ENCODE assay signal across 31 cellular contexts in the genomic region with DNA sequence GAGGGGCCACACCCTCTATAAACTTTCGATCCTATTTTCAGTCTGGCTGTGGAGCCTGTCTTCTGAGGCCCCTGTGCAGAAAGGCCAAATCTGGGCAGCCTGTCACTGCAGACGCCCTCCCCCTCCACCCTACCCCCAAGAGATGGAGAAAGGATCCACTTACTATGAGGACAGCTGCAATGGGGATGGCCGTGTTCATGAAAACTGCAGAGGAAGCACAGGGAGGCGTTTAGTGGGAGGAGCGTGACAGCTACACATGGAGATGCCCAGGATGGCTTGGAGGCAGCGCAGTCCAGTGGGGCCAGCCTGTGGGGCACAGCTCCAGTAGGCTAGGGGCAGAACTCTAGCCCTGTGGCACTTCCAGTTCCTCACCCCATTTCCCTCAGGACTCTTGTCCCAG. TPM values are rescaled to one million over a fixed set of nuclear protein-coding genes. Genes with fewer than 3 reads are reported as not detected.
A peak's percentile ranks its signal among the peaks of the same experiment; 100 is the strongest.
DNase-seq lines count a peak whose midpoint lies in the region; ATAC-seq, FAIRE-seq and TF ChIP-seq lines count a peak whose summit lies in the region.
"Had no signal": no experiment of that assay in that cellular context is flagged by ENCODE, and none has a peak within 500 bp of the region (broad histone marks: within the 10 kb centered on the region; RNA-seq: fewer than 3 reads in every experiment).

No MANE protein-coding gene starts in this region.

- POLR2A ChIA-PET in HepG2 (lab: Yijun Ruan, JAX), result no interaction called here

- TF ChIP-seq POLR2A in spleen (IDR thresholded peaks at IDR 0.05), result no peak
- no peak for TF ChIP-seq POLR2A in HepG2 (IDR thresholded peaks at IDR 0.05; ENCODE audit: insufficient read depth in 1 of 2, low read depth in 2 of 2, low read length in 2 of 2)

- H3K9ac ChIP-seq in HepG2 (ENCODE audit: insufficient read depth, low read depth, low read length), result no peak overlapping the region

- WGBS in spleen, 5 donors, result 71 to 81% (median 74%) methylated on average over 6 of the region's 6 CpGs
- WGBS in HepG2 (ENCODE audit: low lambda C conversion rate), result 33% methylated on average over 2 of the region's 6 CpGs

- H3K4me2 ChIP-seq in HepG2 (ENCODE audit: low read depth, low read length), result no peak overlapping the region

- in situ Hi-C loops in HepG2 (cut with HindIII; ENCODE audit: extremely low pct_ligation_motif_present, low pct_unique_long_range_greater_than_20kb), result no loop called here

- no TSS peak for BruUV-seq in HepG2 (replicated peaks; lab: Mats Ljungman, UMichigan)

- TF ChIP-seq RAD21 in HepG2 (CRISPR knock-in tag; IDR thresholded peaks at IDR 0.05), result no peak

- CTCF ChIA-PET in HepG2 (lab: Yijun Ruan, JAX; ENCODE audit: low intra/inter-chr PET ratio, low total read pairs), result no interaction called here

- TF ChIP-seq EP300 in HepG2 (IDR thresholded peaks at IDR 0.05; ENCODE audit: low read depth in 2 of 2, low read length in 2 of 2), result no peak
- TF ChIP-seq EP300 in HepG2 (CRISPR knock-in tag; IDR thresholded peaks at IDR 0.05; ENCODE audit: borderline replicate concordance), result no peak

- H3K4me1 ChIP-seq in spleen, result no peaks in the 10 kb centered on the region
- no peaks in the 10 kb centered on the region for H3K4me1 ChIP-seq in HepG2 (ENCODE audit: insufficient read depth, low read length)
- H3K4me1 ChIP-seq: foreskin keratinocyte had no signal

- FAIRE-seq in HepG2 (lab: Jason Lieb, UNC), result no peak
- FAIRE-seq: astrocyte had no signal

- H3K79me2 ChIP-seq in HepG2 (ENCODE audit: insufficient read depth, low read length), result no peaks in the 10 kb centered on the region

- no peaks in the 10 kb centered on the region for H3K36me3 ChIP-seq in spleen
- no peaks in the 10 kb centered on the region for H3K36me3 ChIP-seq in HepG2 (replicated peaks in 1 of 2; ENCODE audit: control insufficient read depth in 1 of 2, insufficient read depth in 2 of 2, low read length in 2 of 2)
- H3K36me3 ChIP-seq: esophagus muscularis mucosa, MG63, neutrophil, right lobe of liver, upper lobe of left lung had no signal

- no peak overlapping the region for H2AFZ ChIP-seq in HepG2 (ENCODE audit: low read length)

- TF ChIP-seq CTCF in spleen (IDR thresholded peaks at IDR 0.05 in 8 of 11, conservative IDR thresholded peaks at IDR 0.05 in 3 of 11) (no peak), HepG2 (CRISPR knock-in tag; IDR thresholded peaks at IDR 0.05) (no peak)

- H3K4me3 ChIP-seq in spleen (no peak overlapping the region), HepG2 (replicated peaks in 1 of 3; ENCODE audit: insufficient read depth in 1 of 3, low read depth in 2 of 3, low read length in 3 of 3) (no peak overlapping the region)
- H3K4me3 ChIP-seq: esophagus muscularis mucosa, MG63, right lobe of liver, upper lobe of left lung had no signal

- DNase-seq in NCI-H1092 treated with DMSO at 0.1 percent for 48 hours (lab: John Stamatoyannopoulos, UW) (peak; percentile 19), NCI-H1092 (lab: John Stamatoyannopoulos, UW) (no peak), NCI-H2171 (lab: John Stamatoyannopoulos, UW) (peak; percentile 9), caudate nucleus (lab: John Stamatoyannopoulos, UW) (no peak), spleen (peak; percentile 44), HepG2 (ENCODE audit: low spot score) (no peak), left ventricle myocardium superior (no peak)
- no peak for DNase-seq in stimulated activated CD4-positive, alpha-beta T cell treated with anti-CD3 and anti-CD28 coated beads, Interleukin-2, amount 100 ng/mL, for 48 hours
- DNase-seq: 8988T; activated CD4-positive, alpha-beta T cell treated with anti-CD3 and anti-CD28 coated beads for 36 hours; activated effector memory CD4-positive, alpha-beta T cell treated with Interleukin-2 at 50 U/mL for 16 hours; activated naive CD8-positive, alpha-beta T cell treated with anti-CD3 and anti-CD28 coated beads for 36 hours; activated T-cell treated with anti-CD3 and anti-CD28 coated beads for 4 hours; CD4-positive, alpha-beta memory T cell; endodermal cell; foreskin keratinocyte; left colon; MG63; NCI-H1436 treated with DMSO at 0.1 percent for 48 hours; right lobe of liver; stimulated activated CD4-positive, alpha-beta T cell treated with anti-CD3 and anti-CD28 coated beads, Interleukin-4, amount 100 ng/mL, for 4 hours; substantia nigra; T-helper 17 cell had no signal

- H3K27ac ChIP-seq in caudate nucleus (ENCODE audit: low read depth, low read length) (peak overlapping the region; percentile 78), spleen (no peak overlapping the region), HepG2 (ENCODE audit: extremely low read length, insufficient read depth, low read length) (no peak overlapping the region)
- H3K27ac ChIP-seq: esophagus muscularis mucosa, foreskin keratinocyte, neutrophil, right lobe of liver, upper lobe of left lung had no signal

- H3K27me3 ChIP-seq in spleen (replicated peaks in 1 of 7) (no peaks in the 10 kb centered on the region), HepG2 (ENCODE audit: control insufficient read depth in 1 of 2, insufficient read depth in 2 of 2, low read length in 2 of 2) (peaks cover 6 to 28% of the 10 kb centered on the region in 2 experiments; a peak in 4 of 5 replicates)
- H3K27me3 ChIP-seq: MG63, neutrophil, right lobe of liver, upper lobe of left lung had no signal

- intact Hi-C loops in spleen (cut with DNase I; ENCODE audit: low total_unique reads), result no loop called here
- intact Hi-C loops in HepG2 (cut with micrococcal nuclease; ENCODE audit: unreplicated experiment), result no loop called here
- intact Hi-C loops in left ventricle myocardium superior (cut with micrococcal nuclease), result no loop called here

- H3K9me3 ChIP-seq in spleen (no peaks in the 10 kb centered on the region), HepG2 (ENCODE audit: low read length) (no peaks in the 10 kb centered on the region)
- H3K9me3 ChIP-seq: esophagus muscularis mucosa, MG63, neutrophil, right lobe of liver, upper lobe of left lung had no signal

- no peak for ATAC-seq in HepG2
- no peak for ATAC-seq in left ventricle myocardium superior
- ATAC-seq: activated CD4-positive, alpha-beta T cell treated with anti-CD3 and anti-CD28 coated beads for 36 hours; foreskin keratinocyte; left colon; stimulated activated memory B cell treated with anti-CD40 and anti-IgM and Interleukin-4, amounts not matched to agents 10 μg/mL and 1 μg/mL and 100 μg/mL, for 72 hours; T-helper 17 cell had no signal

- H4K20me1 ChIP-seq in HepG2 (ENCODE audit: insufficient read depth, low read length), result no peaks in the 10 kb centered on the region

RNA-seq across cellular contexts. Expression of gene KCNJ11, which starts 43.6 kb away (rescaled TPM):
- 1 to 10 TPM in 6 of 7 donors, not detected in 1; 1.2 to 3.8 (median 1.9) TPM for total RNA-seq in spleen
- under 1 TPM; 0.13 to 0.79 (median 0.51) TPM for polyA plus RNA-seq in spleen
- 0.81 and 1.6 TPM in 2 replicates for total RNA-seq in HepG2 (2016; rRNA removed; fragmentation: Illumina TruSeq; extraction: Trizol)
- 0.40 and 0.53 TPM in 2 replicates for total RNA-seq in HepG2 (2016; cell fraction: cytosol; rRNA removed; fragmentation: Illumina TruSeq; extraction: Trizol; ENCODE audit: low read depth)
- 0.82 and 1.2 TPM in 2 replicates for total RNA-seq in HepG2 (2016; cell fraction: insoluble cytoplasmic fraction; rRNA removed; fragmentation: Illumina TruSeq; extraction: Trizol)
- total RNA-seq in HepG2 (2016; cell fraction: membrane; rRNA removed; fragmentation: Illumina TruSeq; extraction: Trizol), result 0.83 and 1.3 TPM in 2 replicates
- 0.50 and 0.65 TPM in 2 replicates for total RNA-seq in HepG2 (2016; cell fraction: nucleus; rRNA removed; fragmentation: Illumina TruSeq; extraction: Trizol)
- 0.38 and 0.52 TPM in 2 replicates for polyA plus RNA-seq in HepG2 (2011; rRNA removed)
- polyA plus RNA-seq in HepG2 (2011; cell fraction: cytosol; rRNA removed), result 0.43 and 0.56 TPM in 2 replicates
- 0.82 and 0.85 TPM in 2 replicates for polyA plus RNA-seq in HepG2 (2011; cell fraction: nucleus; rRNA removed)
- 0.79 and 0.97 TPM in 2 replicates for polyA plus RNA-seq in HepG2 (2012)
- polyA plus RNA-seq in HepG2 (2016; cell fraction: cytosol; fragmentation: Illumina TruSeq; extraction: Trizol; ENCODE audit: low read depth), result 0.18 and 0.51 TPM in 2 replicates
- polyA plus RNA-seq in HepG2 (2016; cell fraction: insoluble cytoplasmic fraction; fragmentation: Illumina TruSeq; extraction: Trizol; ENCODE audit: low read depth), result 0.80 and 0.87 TPM in 2 replicates
- 0.63 and 0.69 TPM in 2 replicates for polyA plus RNA-seq in HepG2 (2016; cell fraction: membrane; fragmentation: Illumina TruSeq; extraction: Trizol; ENCODE audit: low read depth)
- 1.6 and 1.8 TPM in 2 replicates for polyA plus RNA-seq in HepG2 (2016; cell fraction: nucleus; fragmentation: Illumina TruSeq; extraction: Trizol; ENCODE audit: insufficient read depth, low read depth)
- polyA minus RNA-seq in HepG2 (2011; rRNA and poly(A)+ RNA removed; ENCODE audit: low replicate concordance), result 1.8 and 4.9 TPM in 2 replicates
- 0.49 and 1.8 TPM in 2 replicates for polyA minus RNA-seq in HepG2 (2011; cell fraction: cytosol; rRNA and poly(A)+ RNA removed)
- 0.26 and 0.75 TPM in 2 replicates for polyA minus RNA-seq in HepG2 (2011; cell fraction: nucleus; rRNA and poly(A)+ RNA removed)
- total RNA-seq in left ventricle myocardium superior, result 29.2 TPM
- total RNA-seq: CD4-positive, alpha-beta memory T cell; RPMI7951; SK-MEL-5 had no signal
- polyA plus RNA-seq: foreskin keratinocyte had no signal

RNA-seq across cellular contexts. Expression of gene ABCC8, which starts 44.6 kb away (rescaled TPM):
- 1 to 10 TPM in 1 of 7 donors, under 1 TPM in 4, not detected in 2; 0.26 to 1.3 (median 0.52) TPM for total RNA-seq in spleen
- polyA plus RNA-seq in spleen, result under 1 TPM; 0.42 to 0.61 (median 0.44) TPM
- total RNA-seq in HepG2 (2016; rRNA removed; fragmentation: Illumina TruSeq; extraction: Trizol), result not detected in 2 replicates
- not detected in 2 replicates for total RNA-seq in HepG2 (2016; cell fraction: cytosol; rRNA removed; fragmentation: Illumina TruSeq; extraction: Trizol; ENCODE audit: low read depth)
- not detected in 2 replicates for total RNA-seq in HepG2 (2016; cell fraction: insoluble cytoplasmic fraction; rRNA removed; fragmentation: Illumina TruSeq; extraction: Trizol)
- total RNA-seq in HepG2 (2016; cell fraction: membrane; rRNA removed; fragmentation: Illumina TruSeq; extraction: Trizol), result not detected in 2 replicates
- total RNA-seq in HepG2 (2016; cell fraction: nucleus; rRNA removed; fragmentation: Illumina TruSeq; extraction: Trizol), result not detected in 2 replicates
- not detected in 2 replicates for polyA plus RNA-seq in HepG2 (2011; rRNA removed)
- polyA plus RNA-seq in HepG2 (2011; cell fraction: cytosol; rRNA removed), result not detected in 2 replicates
- polyA plus RNA-seq in HepG2 (2011; cell fraction: nucleus; rRNA removed), result 0.03 TPM in 1 of 2 replicates, not detected in the other
- not detected in 2 replicates for polyA plus RNA-seq in HepG2 (2012)
- polyA plus RNA-seq in HepG2 (2016; cell fraction: cytosol; fragmentation: Illumina TruSeq; extraction: Trizol; ENCODE audit: low read depth), result not detected in 2 replicates
- polyA plus RNA-seq in HepG2 (2016; cell fraction: insoluble cytoplasmic fraction; fragmentation: Illumina TruSeq; extraction: Trizol; ENCODE audit: low read depth), result not detected in 2 replicates
- not detected in 2 replicates for polyA plus RNA-seq in HepG2 (2016; cell fraction: membrane; fragmentation: Illumina TruSeq; extraction: Trizol; ENCODE audit: low read depth)
- polyA plus RNA-seq in HepG2 (2016; cell fraction: nucleus; fragmentation: Illumina TruSeq; extraction: Trizol; ENCODE audit: insufficient read depth, low read depth), result not detected in 2 replicates
- 9.4 TPM in 1 of 2 replicates, not detected in the other for polyA minus RNA-seq in HepG2 (2011; rRNA and poly(A)+ RNA removed; ENCODE audit: low replicate concordance)
- polyA minus RNA-seq in HepG2 (2011; cell fraction: cytosol; rRNA and poly(A)+ RNA removed), result not detected in 2 replicates
- 1.0 TPM in 1 of 2 replicates, not detected in the other for polyA minus RNA-seq in HepG2 (2011; cell fraction: nucleus; rRNA and poly(A)+ RNA removed)
- 2.1 TPM for total RNA-seq in left ventricle myocardium superior
- total RNA-seq: activated CD4-positive, alpha-beta T cell treated with anti-CD3 and anti-CD28 coated beads for 36 hours; activated naive CD8-positive, alpha-beta T cell treated with anti-CD3 and anti-CD28 coated beads for 36 hours; astrocyte; CD4-positive, alpha-beta memory T cell; foreskin keratinocyte; H4; RPMI7951; T-helper 17 cell had no signal
- polyA plus RNA-seq: CD4-positive, alpha-beta memory T cell; foreskin keratinocyte had no signal

Comparison
In these comparisons a context has a peak if more than half of its experiments do, and no peak if none do; other contexts are left out.
1. DNase-seq: peak in NCI-H1092 treated with DMSO at 0.1 percent for 48 hours (single experiment), NCI-H2171 (single experiment) and spleen (single experiment); none in NCI-H1092 (single experiment), caudate nucleus (0 of 61), stimulated activated CD4-positive, alpha-beta T cell treated with anti-CD3 and anti-CD28 coated beads, Interleukin-2, amount 100 ng/mL, for 48 hours (0 of 2), HepG2 (single experiment) and left ventricle myocardium superior (single experiment).